Comparison of ENCODE assay signal across 1 cellular context in genomic region chr12:6214633-6215032, GRCh38.
TF ChIP-seq lines count a peak whose summit lies in the region.

No MANE protein-coding gene starts in this region.

TF ChIP-seq in H1, 55 proteins besides CTCF, POLR2A, EP300 and RAD21:
- TF ChIP-seq BCL11A (IDR thresholded peaks at IDR 0.05; ENCODE audit: low read depth in 2 of 2, low read length in 2 of 2) (no peak), SP4 (IDR thresholded peaks at IDR 0.05; ENCODE audit: low read length) (no peak), ZNF274 (IDR thresholded peaks at IDR 0.05; ENCODE audit: borderline replicate concordance, extremely low read depth, low read length) (no peak), PHF8 (conservative IDR thresholded peaks at IDR 0.05; ENCODE audit: low read depth, low read length) (0 out of 2 replicates have a peak, but pooled peaks have one; percentile 12)
